Comparison of ENCODE assay signal across 17 cellular contexts in the genomic region with DNA sequence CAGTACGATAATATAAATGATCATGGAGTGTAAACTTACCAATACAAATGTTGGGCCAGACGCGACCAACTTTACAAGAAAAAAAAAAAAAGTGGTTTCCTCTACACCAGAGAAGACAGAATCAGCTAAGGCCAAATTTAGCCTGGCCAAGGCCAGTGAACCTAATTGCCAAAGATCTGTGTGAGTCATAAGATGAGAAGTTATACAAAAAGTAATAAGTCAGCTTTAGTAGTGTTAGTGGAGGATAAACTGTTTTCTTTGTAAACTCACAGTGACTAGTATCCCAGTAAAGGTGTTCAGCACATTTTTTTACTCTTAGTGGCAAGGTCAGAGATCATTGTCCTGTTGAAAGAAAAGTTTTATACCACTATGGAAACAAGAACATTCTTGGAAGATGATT.
DNase-seq lines count a peak whose midpoint lies in the region; FAIRE-seq and TF ChIP-seq lines count a peak whose summit lies in the region.
"Had no signal": no experiment of that assay in that cellular context is flagged by ENCODE, and none has a peak within 500 bp of the region (broad histone marks: within the 10 kb centered on the region; RNA-seq: fewer than 3 reads in every experiment).

No MANE protein-coding gene starts in this region.

- H3K36me3 ChIP-seq in adipocyte (ENCODE audit: control insufficient read depth, insufficient read depth, low read length, severe bottlenecking) (no peaks in the 10 kb centered on the region), colonic mucosa (no peaks in the 10 kb centered on the region)
- H3K36me3 ChIP-seq: BLaER1, cardiac muscle cell, HAP-1 had no signal

- no peak for TF ChIP-seq CTCF in fibroblast of the aortic adventitia (IDR thresholded peaks at IDR 0.05; ENCODE audit: insufficient read depth, low read length)
- TF ChIP-seq CTCF in colonic mucosa (IDR thresholded peaks at IDR 0.05): no peak

- no peak overlapping the region for H3K27ac ChIP-seq in colonic mucosa
- H3K27ac ChIP-seq: BLaER1, cardiac muscle cell had no signal

- no peaks in the 10 kb centered on the region for H3K4me1 ChIP-seq in adipocyte (ENCODE audit: control insufficient read depth, insufficient read depth, low read length)
- H3K4me1 ChIP-seq in colonic mucosa: no peaks in the 10 kb centered on the region
- H3K4me1 ChIP-seq: BLaER1, HAP-1 had no signal

- no peaks in the 10 kb centered on the region for H3K27me3 ChIP-seq in adipocyte (replicated peaks; ENCODE audit: control insufficient read depth, insufficient read depth, low read length)
- H3K27me3 ChIP-seq in colonic mucosa: no peaks in the 10 kb centered on the region
- H3K27me3 ChIP-seq: BLaER1, cardiac muscle cell had no signal

- intact Hi-C loops in colonic mucosa (cut with DNase I): no loop called here

- H3K9me3 ChIP-seq in adipocyte (ENCODE audit: control insufficient read depth, low read length) (peaks cover 6% of the 10 kb centered on the region), colonic mucosa (no peaks in the 10 kb centered on the region)
- H3K9me3 ChIP-seq: BLaER1, HAP-1 had no signal

- FAIRE-seq in urothelium cell line (lab: Jason Lieb, UNC): no peak
- FAIRE-seq: GM12892, keratinocyte had no signal

- DNase-seq in LHCN-M2 (ENCODE audit: low read depth) (peak; percentile 72), adipocyte (ENCODE audit: low read depth) (peak; percentile 50), fibroblast of the aortic adventitia (ENCODE audit: low read depth) (peak; percentile 1), urothelium cell line (ENCODE audit: low spot score) (peak; percentile 26), colonic mucosa (no peak), NCI-H345 (lab: John Stamatoyannopoulos, UW) (no peak)
- DNase-seq in stimulated activated CD4-positive, alpha-beta T cell treated with anti-CD3 and anti-CD28 coated beads, Interleukin-2, amount 100 ng/mL, for 48 hours: no peak
- DNase-seq: activated CD8-positive, alpha-beta T cell treated with anti-CD3 and anti-CD28 coated beads, Interleukin-2, amount 10 ng/mL, durations not matched to agents 7 days and 5 days; activated T-cell treated with anti-CD3 and anti-CD28 coated beads, Interleukin-2, amount 50 U/mL, for 72 hours; MM.1S; NCI-H1694 treated with DMSO at 0.1 percent for 48 hours; T-cell had no signal

- H3K9ac ChIP-seq in adipocyte (ENCODE audit: low read length): no peak overlapping the region
- no peak overlapping the region for H3K9ac ChIP-seq in colonic mucosa (ENCODE audit: low read depth in 2 of 2, low read length in 2 of 2)
- H3K9ac ChIP-seq: BLaER1 had no signal

- H3K4me3 ChIP-seq in adipocyte (ENCODE audit: low read length) (no peak overlapping the region), fibroblast of the aortic adventitia (ENCODE audit: low read depth, low read length) (no peak overlapping the region), colonic mucosa (no peak overlapping the region)
- H3K4me3 ChIP-seq: BLaER1, cardiac muscle cell, HAP-1 had no signal

Comparison
In these comparisons a context has a peak if more than half of its experiments do, and no peak if none do; other contexts are left out.
1. DNase-seq: peak in LHCN-M2 (single experiment), adipocyte (single experiment), fibroblast of the aortic adventitia (single experiment) and urothelium cell line (single experiment); none in colonic mucosa (single experiment), NCI-H345 (single experiment) and stimulated activated CD4-positive, alpha-beta T cell treated with anti-CD3 and anti-CD28 coated beads, Interleukin-2, amount 100 ng/mL, for 48 hours (0 of 2).